Comparison of ENCODE assay signal across 21 cellular contexts in genomic region chr2:89850481-89850880, GRCh38.
"Had no signal": no experiment of that assay in that cellular context is flagged by ENCODE, and none has a peak within 500 bp of the region (broad histone marks: within the 10 kb centered on the region; RNA-seq: fewer than 3 reads in every experiment).

No MANE protein-coding gene starts in this region.

- H3K27ac ChIP-seq: foreskin keratinocyte, heart right ventricle, left lung, lower lobe of right lung, tibial nerve had no signal

- H3K4me3 Mint-ChIP-seq: activated CD4-positive, alpha-beta memory T cell treated with anti-CD3 and anti-CD28 coated beads for 36 hours; activated CD4-positive, alpha-beta T cell treated with anti-CD3 and anti-CD28 coated beads, Interleukin-2, amount 10 ng/mL, durations not matched to agents 24 days and 14 days; activated naive CD4-positive, alpha-beta T cell treated with anti-CD3 and anti-CD28 coated beads, Interleukin-2, amount 50 U/mL, for 24 hours; activated naive CD8-positive, alpha-beta T cell treated with anti-CD3 and anti-CD28 coated beads, Interleukin-2, amount 50 U/mL, for 24 hours; activated T-cell treated with anti-CD3 and anti-CD28 coated beads, Interleukin-2, amount 50 U/mL, for 24 hours; activated T-helper 17 cell treated with anti-CD3 and anti-CD28 coated beads, Interleukin-2, amount 50 U/mL, for 72 hours; endodermal cell; naive thymus-derived CD8-positive, alpha-beta T cell; T-helper 17 cell had no signal

- H3K4me3 ChIP-seq: heart right ventricle, left lung, lower lobe of right lung, tibial nerve had no signal

- H3K27me3 ChIP-seq: foreskin keratinocyte had no signal

- H3K36me3 Mint-ChIP-seq: activated CD4-positive, alpha-beta memory T cell treated with anti-CD3 and anti-CD28 coated beads for 36 hours; activated naive CD4-positive, alpha-beta T cell treated with anti-CD3 and anti-CD28 coated beads, Interleukin-2, amount 50 U/mL, for 24 hours; naive thymus-derived CD8-positive, alpha-beta T cell had no signal

- ATAC-seq: activated naive CD8-positive, alpha-beta T cell treated with anti-CD3 and anti-CD28 coated beads, Interleukin-2, amount 50 U/mL, for 24 hours; activated T-helper 17 cell treated with anti-CD3 and anti-CD28 coated beads, Interleukin-2, amount 50 U/mL, for 72 hours; foreskin keratinocyte; left lung; naive thymus-derived CD8-positive, alpha-beta T cell; right cardiac atrium; T-helper 17 cell had no signal

- H3K4me1 ChIP-seq: foreskin keratinocyte, heart right ventricle, left lung, lower lobe of right lung, tibial nerve had no signal

- DNase-seq: activated CD4-positive, alpha-beta memory T cell treated with anti-CD3 and anti-CD28 coated beads for 36 hours; activated CD4-positive, alpha-beta T cell treated with anti-CD3 and anti-CD28 coated beads, Interleukin-2, amount 10 ng/mL, durations not matched to agents 24 days and 14 days; activated CD4-positive, CD25-positive, alpha-beta regulatory T cell treated with anti-CD3 and anti-CD28 coated beads, Interleukin-2, amount 50 U/mL, for 72 hours; activated CD8-positive, alpha-beta memory T cell treated with anti-CD3 and anti-CD28 coated beads, Interleukin-2, amount 50 U/mL, for 48 hours; activated naive CD8-positive, alpha-beta T cell treated with anti-CD3 and anti-CD28 coated beads, Interleukin-2, amount 50 U/mL, for 24 hours; activated T-cell treated with anti-CD3 and anti-CD28 coated beads, Interleukin-2, amount 50 U/mL, for 24 hours; endodermal cell; foreskin keratinocyte; heart right ventricle; lower lobe of right lung; mesenchymal stem cell; naive thymus-derived CD8-positive, alpha-beta T cell; posterior cingulate gyrus; right cardiac atrium; stimulated activated naive CD4-positive, alpha-beta T cell treated with Interleukin-2 at 50 U/mL for 16 hours; T-helper 17 cell; T1000 had no signal

- H3K9me3 ChIP-seq: heart right ventricle, left lung, lower lobe of right lung, tibial nerve had no signal

- H3K27ac Mint-ChIP-seq: activated CD4-positive, alpha-beta memory T cell treated with anti-CD3 and anti-CD28 coated beads for 36 hours; activated CD4-positive, alpha-beta T cell treated with anti-CD3 and anti-CD28 coated beads, Interleukin-2, amount 10 ng/mL, durations not matched to agents 24 days and 14 days; activated naive CD4-positive, alpha-beta T cell treated with anti-CD3 and anti-CD28 coated beads, Interleukin-2, amount 50 U/mL, for 24 hours; activated naive CD8-positive, alpha-beta T cell treated with anti-CD3 and anti-CD28 coated beads, Interleukin-2, amount 50 U/mL, for 24 hours; activated T-cell treated with anti-CD3 and anti-CD28 coated beads, Interleukin-2, amount 50 U/mL, for 24 hours; activated T-helper 17 cell treated with anti-CD3 and anti-CD28 coated beads, Interleukin-2, amount 50 U/mL, for 72 hours; endodermal cell; naive thymus-derived CD8-positive, alpha-beta T cell; T-helper 17 cell had no signal

- H3K27me3 Mint-ChIP-seq: activated CD4-positive, alpha-beta T cell treated with anti-CD3 and anti-CD28 coated beads, Interleukin-2, amount 10 ng/mL, durations not matched to agents 24 days and 14 days; activated naive CD8-positive, alpha-beta T cell treated with anti-CD3 and anti-CD28 coated beads, Interleukin-2, amount 50 U/mL, for 24 hours had no signal

- H3K4me1 Mint-ChIP-seq: activated CD4-positive, alpha-beta T cell treated with anti-CD3 and anti-CD28 coated beads, Interleukin-2, amount 10 ng/mL, durations not matched to agents 24 days and 14 days; activated naive CD4-positive, alpha-beta T cell treated with anti-CD3 and anti-CD28 coated beads, Interleukin-2, amount 50 U/mL, for 24 hours; activated naive CD8-positive, alpha-beta T cell treated with anti-CD3 and anti-CD28 coated beads, Interleukin-2, amount 50 U/mL, for 24 hours; activated T-helper 17 cell treated with anti-CD3 and anti-CD28 coated beads, Interleukin-2, amount 50 U/mL, for 72 hours; endodermal cell; T-helper 17 cell had no signal

- H3K36me3 ChIP-seq: heart right ventricle, left lung, lower lobe of right lung, tibial nerve had no signal

- H3K9me3 Mint-ChIP-seq: activated CD4-positive, alpha-beta memory T cell treated with anti-CD3 and anti-CD28 coated beads for 36 hours; activated CD4-positive, alpha-beta T cell treated with anti-CD3 and anti-CD28 coated beads, Interleukin-2, amount 10 ng/mL, durations not matched to agents 24 days and 14 days; activated naive CD4-positive, alpha-beta T cell treated with anti-CD3 and anti-CD28 coated beads, Interleukin-2, amount 50 U/mL, for 24 hours; activated naive CD8-positive, alpha-beta T cell treated with anti-CD3 and anti-CD28 coated beads, Interleukin-2, amount 50 U/mL, for 24 hours; activated T-cell treated with anti-CD3 and anti-CD28 coated beads, Interleukin-2, amount 50 U/mL, for 24 hours; activated T-helper 17 cell treated with anti-CD3 and anti-CD28 coated beads, Interleukin-2, amount 50 U/mL, for 72 hours had no signal
